In the genomic region with DNA sequence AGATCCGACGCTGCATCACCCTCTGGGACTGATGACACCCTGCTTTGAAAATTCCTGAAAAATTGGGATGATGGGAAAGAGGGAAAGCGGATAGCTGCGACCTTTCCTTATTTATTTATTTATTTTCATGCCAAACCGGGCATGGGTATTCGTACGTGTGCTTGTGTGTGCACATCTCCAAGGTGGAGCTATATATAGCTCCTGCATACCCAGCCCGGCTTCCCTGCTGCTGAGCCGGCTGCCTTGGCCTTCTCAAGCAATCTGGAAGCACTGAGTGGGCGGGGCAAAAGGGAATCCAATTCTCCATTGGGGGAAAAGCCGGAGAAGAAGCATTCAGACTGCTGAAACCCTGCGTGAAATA, we compare ENCODE assay signal across 10 cellular contexts. TPM values are rescaled to one million over a fixed set of nuclear protein-coding genes. Genes with fewer than 3 reads are reported as not detected.
DNase-seq lines count a peak whose midpoint lies in the region; ATAC-seq, FAIRE-seq and TF ChIP-seq lines count a peak whose summit lies in the region.
"Had no signal": no experiment of that assay in that cellular context is flagged by ENCODE, and none has a peak within 500 bp of the region (broad histone marks: within the 10 kb centered on the region; RNA-seq: fewer than 3 reads in every experiment).

No MANE protein-coding gene starts in this region.

- H3K27me3 ChIP-seq in MM.1S (replicated peaks; ENCODE audit: insufficient read depth, low read length) (no peaks in the 10 kb centered on the region), ascending aorta (no peaks in the 10 kb centered on the region), keratinocyte (ENCODE audit: control insufficient read depth, extremely low read depth, insufficient read depth, low read length) (no peaks in the 10 kb centered on the region), stomach smooth muscle (ENCODE audit: control insufficient read depth in 1 of 2, insufficient read depth in 2 of 2, low read length in 2 of 2) (peaks cover 6 to 23% of the 10 kb centered on the region in 2 donors)

- H4K20me1 ChIP-seq in MM.1S (ENCODE audit: insufficient read depth, low read length) (no peaks in the 10 kb centered on the region), keratinocyte (ENCODE audit: control insufficient read depth, extremely low read depth, insufficient read depth, low read length) (no peaks in the 10 kb centered on the region), OCI-LY7 (ENCODE audit: insufficient read depth, low read length) (no peaks in the 10 kb centered on the region)

- TF ChIP-seq CTCF in MM.1S (IDR thresholded peaks at IDR 0.05; ENCODE audit: low read length) (no peak), ascending aorta (IDR thresholded peaks at IDR 0.05) (no peak), keratinocyte (optimal IDR thresholded peaks at IDR 0.05 in 1 of 3, IDR thresholded peaks at IDR 0.05 in 1 of 3, conservative IDR thresholded peaks at IDR 0.05 in 1 of 3; ENCODE audit: extremely low read depth in 1 of 3, insufficient read depth in 2 of 3, low read length in 3 of 3) (no peak), OCI-LY7 (conservative IDR thresholded peaks at IDR 0.05; ENCODE audit: low read length) (no peak)

- no TSS peak for BruUV-seq in OCI-LY7 (replicated peaks; lab: Mats Ljungman, UMichigan)

- CTCF ChIA-PET in OCI-LY7 (lab: Charles Lee; ENCODE audit: unreplicated experiment), result no interaction called here

- H3K36me3 ChIP-seq in MM.1S (replicated peaks; ENCODE audit: insufficient read depth, low read length), result no peaks in the 10 kb centered on the region
- no peaks in the 10 kb centered on the region for H3K36me3 ChIP-seq in ascending aorta
- no peaks in the 10 kb centered on the region for H3K36me3 ChIP-seq in keratinocyte (ENCODE audit: control insufficient read depth in 2 of 2, extremely low read depth in 1 of 2, insufficient read depth in 2 of 2, low read length in 2 of 2)
- no peaks in the 10 kb centered on the region for H3K36me3 ChIP-seq in stomach smooth muscle (ENCODE audit: control insufficient read depth in 2 of 2, insufficient read depth in 2 of 2, low read length in 2 of 2)
- H3K36me3 ChIP-seq in OCI-LY7 (ENCODE audit: insufficient read depth, low read length), result no peaks in the 10 kb centered on the region

- DNase-seq in MM.1S (no peak), ascending aorta (ENCODE audit: low spot score in 2 of 2) (peak in 1 of 2 donors; percentile 62), keratinocyte (ENCODE audit: low read depth, low spot score) (no peak), OCI-LY7 (ENCODE audit: low spot score) (no peak)
- no peak for DNase-seq in activated naive CD4-positive, alpha-beta T cell treated with Interleukin-2 at 50 U/mL for 16 hours
- DNase-seq: PC-3 had no signal

- FAIRE-seq in keratinocyte (lab: Jason Lieb, UNC), result no peak

- H3K9ac ChIP-seq in MM.1S (ENCODE audit: low read length), result no peak overlapping the region
- H3K9ac ChIP-seq in keratinocyte (ENCODE audit: control insufficient read depth, extremely low read depth, insufficient read depth, low read length), result peak overlapping the region; percentile 76
- peak overlapping the region; percentile 14 to 38 for H3K9ac ChIP-seq in stomach smooth muscle (ENCODE audit: low read length in 2 of 2)

- H3K4me2 ChIP-seq in MM.1S (ENCODE audit: low read depth, low read length) (peak overlapping the region; percentile 76), keratinocyte (ENCODE audit: control insufficient read depth, extremely low read depth, insufficient read depth, low read depth, low read length) (peak overlapping the region; percentile 96), OCI-LY7 (ENCODE audit: low read length) (no peak overlapping the region)

- H2AFZ ChIP-seq in MM.1S (ENCODE audit: low read length) (peak overlapping the region; percentile 98; the same call in 1 of the 2 replicates), keratinocyte (ENCODE audit: control insufficient read depth, low read length) (no peak overlapping the region), OCI-LY7 (ENCODE audit: low read length) (no peak overlapping the region)

- H3K4me1 ChIP-seq in MM.1S (ENCODE audit: low read length) (no peaks in the 10 kb centered on the region), ascending aorta (peaks cover 0 to 2% of the 10 kb centered on the region in 2 donors), keratinocyte (ENCODE audit: control insufficient read depth, extremely low read depth, insufficient read depth, low read length) (peaks cover 51% of the 10 kb centered on the region), stomach smooth muscle (ENCODE audit: control insufficient read depth, insufficient read depth, low read length) (peaks cover 3% of the 10 kb centered on the region), OCI-LY7 (ENCODE audit: insufficient read depth, low read length, poor library complexity, severe bottlenecking) (no peaks in the 10 kb centered on the region)

- ATAC-seq in HG03354 (IDR thresholded peaks at IDR 0.05; ENCODE audit: poor library complexity, severe bottlenecking, unreplicated experiment) (no peak), GM19467 (IDR thresholded peaks at IDR 0.05; ENCODE audit: unreplicated experiment) (no peak)
- ATAC-seq: PC-3 had no signal

- dilution Hi-C loops in keratinocyte (cut with MboI; ENCODE audit: extremely low pct_ligation_motif_present, low sequenced_read_pairs), result no loop called here

- H3K4me3 ChIP-seq in MM.1S (ENCODE audit: low read length) (peak overlapping the region; percentile 94; the same call in 1 of the 2 replicates), ascending aorta (peak overlapping the region; percentile 46 to 80), keratinocyte (ENCODE audit: control insufficient read depth in 2 of 3, extremely low read depth in 1 of 3, insufficient read depth in 2 of 3, low read depth in 1 of 3, low read length in 3 of 3) (peak overlapping the region in 2 of 3 experiments; percentile 59 to 93), stomach smooth muscle (ENCODE audit: low read length in 2 of 2) (peak overlapping the region; percentile 80 to 84), OCI-LY7 (ENCODE audit: low read depth, low read length, poor library complexity, severe bottlenecking) (no peak overlapping the region)

- no peaks in the 10 kb centered on the region for H3K9me2 ChIP-seq in MM.1S (replicated peaks; ENCODE audit: insufficient read depth, low read length)
- H3K9me2 ChIP-seq in OCI-LY7 (ENCODE audit: insufficient read depth, low read length), result no peaks in the 10 kb centered on the region

- H3K79me2 ChIP-seq in MM.1S (ENCODE audit: low read length) (no peaks in the 10 kb centered on the region), keratinocyte (ENCODE audit: control insufficient read depth, insufficient read depth, low read length) (no peaks in the 10 kb centered on the region), OCI-LY7 (ENCODE audit: insufficient read depth, low read depth, low read length) (no peaks in the 10 kb centered on the region)

- H3K9me3 ChIP-seq in MM.1S (replicated peaks; ENCODE audit: insufficient read depth, low read length) (no peaks in the 10 kb centered on the region), ascending aorta (no peaks in the 10 kb centered on the region), keratinocyte (ENCODE audit: control insufficient read depth, low read depth, low read length) (no peaks in the 10 kb centered on the region), stomach smooth muscle (ENCODE audit: control insufficient read depth in 2 of 2, low read length in 2 of 2) (no peaks in the 10 kb centered on the region), OCI-LY7 (ENCODE audit: low read length) (no peaks in the 10 kb centered on the region)

- POLR2A ChIA-PET in OCI-LY7 (lab: Charles Lee), result no interaction called here

- intact Hi-C loops in ascending aorta (cut with DNase I) (no loop called here), OCI-LY7 (cut with micrococcal nuclease; ENCODE audit: unreplicated experiment) (no loop called here)

- no peaks in the 10 kb centered on the region for H3K9me1 ChIP-seq in keratinocyte (ENCODE audit: control insufficient read depth, extremely low read depth, insufficient read depth, low read length)

- no peaks in the 10 kb centered on the region for H3F3A ChIP-seq in MM.1S (ENCODE audit: insufficient read depth, low read length)

- H3K27ac ChIP-seq in MM.1S (ENCODE audit: low read length), result no peak overlapping the region
- H3K27ac ChIP-seq in ascending aorta, result no peak overlapping the region
- peak overlapping the region; percentile 33 for H3K27ac ChIP-seq in keratinocyte (ENCODE audit: control insufficient read depth, insufficient read depth, low read length)
- H3K27ac ChIP-seq in stomach smooth muscle (ENCODE audit: low read length), result no peak overlapping the region
- H3K27ac ChIP-seq in OCI-LY7 (ENCODE audit: low read depth, low read length, poor library complexity, severe bottlenecking), result no peak overlapping the region

RNA-seq across cellular contexts. Expression of a gene that starts 1.2 kb away (rescaled TPM):
- total RNA-seq in ascending aorta (0.75 TPM), OCI-LY7 (2022) (not detected in 2 replicates)
- polyA plus RNA-seq in keratinocyte, result 16.7 to 22.6 TPM (median 19.0 TPM) in 3 replicates
- polyA plus RNA-seq in keratinocyte (2011; ENCODE audit: low read depth), result 0.50 TPM
- 3.4 and 5.9 TPM in 2 replicates for polyA plus RNA-seq in keratinocyte (2011; cell fraction: cytosol; rRNA removed)
- 13.3 and 15.0 TPM in 2 replicates for polyA plus RNA-seq in keratinocyte (2011; cell fraction: nucleus; rRNA removed)
- 0.96 and 13.8 TPM in 2 replicates for polyA plus RNA-seq in keratinocyte (2012; ENCODE audit: low replicate concordance)
- polyA minus RNA-seq in keratinocyte, result 4.1 to 26.9 TPM (median 16.8 TPM) in 3 replicates
- 6.1 TPM for polyA minus RNA-seq in keratinocyte (2011; cell fraction: cytosol; rRNA and poly(A)+ RNA removed)
- 19.2 and 33.9 TPM in 2 replicates for polyA minus RNA-seq in keratinocyte (2011; cell fraction: nucleus; rRNA and poly(A)+ RNA removed)
- not detected in 2 replicates for total RNA-seq in OCI-LY7 (2014; rRNA removed; shearing (Covaris generic))
- total RNA-seq: activated T-helper 2 cell treated with anti-CD3 and anti-CD28 coated beads, Interferon-gamma antibody, Interleukin-2, Interleukin-4, amounts not matched to agents 10 μg/mL and 5 μg/mL and 100 μg/mL, durations not matched to agents 14 hours and 24 hours and 36 hours; PC-3 had no signal
